In genomic region chr20:658202-658601, GRCh38 we compare ENCODE assay signal across 35 cellular contexts. TPM values are rescaled to one million over a fixed set of nuclear protein-coding genes. Genes with fewer than 3 reads are reported as not detected.
"Had no signal": no experiment of that assay in that cellular context is flagged by ENCODE, and none has a peak within 500 bp of the region (broad histone marks: within the 10 kb centered on the region; RNA-seq: fewer than 3 reads in every experiment).

No MANE protein-coding gene starts in this region.

- H3K9me3 Mint-ChIP-seq: activated naive CD8-positive, alpha-beta T cell treated with anti-CD3 and anti-CD28 coated beads, Interleukin-2, amount 10 ng/mL, durations not matched to agents 7 days and 5 days; immature natural killer cell; mesothelial cell of epicardium; nephron progenitor cell; stimulated activated effector memory CD8-positive, alpha-beta T cell treated with anti-CD3 and anti-CD28 coated beads, Interleukin-12 subunit alpha, Interleukin-12 subunit beta, amount 100 ng/mL, for 72 hours; stimulated activated naive CD8-positive, alpha-beta T cell treated with anti-CD3 and anti-CD28 coated beads, Interleukin-15, amount 100 ng/mL, for 72 hours; type B pancreatic cell had no signal

- H3K4me1 ChIP-seq: colonic mucosa, prostate gland, uterus had no signal

- H3K36me3 Mint-ChIP-seq: activated naive CD8-positive, alpha-beta T cell treated with anti-CD3 and anti-CD28 coated beads, Interleukin-2, amount 10 ng/mL, durations not matched to agents 7 days and 5 days; immature natural killer cell; mesothelial cell of epicardium; type B pancreatic cell had no signal

- H3K9me3 ChIP-seq: ascending aorta, colonic mucosa, gastroesophageal sphincter, heart left ventricle, pancreas, prostate gland, sigmoid colon, uterus had no signal

- ATAC-seq: gastroesophageal sphincter; left colon; stimulated activated effector memory CD8-positive, alpha-beta T cell treated with anti-CD3 and anti-CD28 coated beads, Interleukin-12 subunit alpha, Interleukin-12 subunit beta, amount 100 ng/mL, for 72 hours; stimulated activated naive CD8-positive, alpha-beta T cell treated with anti-CD3 and anti-CD28 coated beads, Interleukin-15, amount 100 ng/mL, for 72 hours had no signal

- H3K27ac Mint-ChIP-seq: activated naive CD8-positive, alpha-beta T cell treated with anti-CD3 and anti-CD28 coated beads, Interleukin-2, amount 10 ng/mL, durations not matched to agents 7 days and 5 days; brain; immature natural killer cell; mesothelial cell of epicardium; naive B cell; nephron progenitor cell; stimulated activated effector memory CD8-positive, alpha-beta T cell treated with anti-CD3 and anti-CD28 coated beads, Interleukin-12 subunit alpha, Interleukin-12 subunit beta, amount 100 ng/mL, for 72 hours; stimulated activated naive CD8-positive, alpha-beta T cell treated with anti-CD3 and anti-CD28 coated beads, Interleukin-15, amount 100 ng/mL, for 72 hours; type B pancreatic cell had no signal

- H3K36me3 ChIP-seq: ascending aorta, cardiac muscle cell, colonic mucosa, gastroesophageal sphincter, heart left ventricle, pancreas, prostate gland, sigmoid colon, uterus had no signal

- DNase-seq: activated CD4-positive, alpha-beta T cell treated with anti-CD3 and anti-CD28 coated beads for 1 hour; activated CD4-positive, alpha-beta T cell treated with anti-CD3 and anti-CD28 coated beads, Interleukin-2, amount 50 U/mL, for 4 hours; activated effector memory CD4-positive, alpha-beta T cell treated with Interleukin-2 at 50 U/mL for 16 hours; activated naive CD4-positive, alpha-beta T cell treated with Interleukin-2 at 50 U/mL for 16 hours; activated naive CD8-positive, alpha-beta T cell treated with anti-CD3 and anti-CD28 coated beads, Interleukin-2, amount 10 ng/mL, durations not matched to agents 7 days and 5 days; cerebellar nuclear complex; colonic mucosa; dorsolateral prefrontal cortex; effector memory CD4-positive, alpha-beta T cell; heart left ventricle; immature natural killer cell; kidney; left colon; mammary epithelial cell; naive B cell; nephron progenitor cell; pancreas; sigmoid colon; small intestine; stimulated activated CD4-positive, alpha-beta T cell treated with anti-CD3 and anti-CD28 coated beads, Interleukin-4, amount 100 ng/mL, for 24 hours; stimulated activated naive CD8-positive, alpha-beta T cell treated with anti-CD3 and anti-CD28 coated beads, Interleukin-15, amount 100 ng/mL, for 72 hours; substantia nigra; T-helper 2 cell; uterus had no signal

- H3K4me3 Mint-ChIP-seq: activated naive CD8-positive, alpha-beta T cell treated with anti-CD3 and anti-CD28 coated beads, Interleukin-2, amount 10 ng/mL, durations not matched to agents 7 days and 5 days; brain; immature natural killer cell; mesothelial cell of epicardium; naive B cell; nephron progenitor cell; stimulated activated effector memory CD8-positive, alpha-beta T cell treated with anti-CD3 and anti-CD28 coated beads, Interleukin-12 subunit alpha, Interleukin-12 subunit beta, amount 100 ng/mL, for 72 hours; stimulated activated naive CD8-positive, alpha-beta T cell treated with anti-CD3 and anti-CD28 coated beads, Interleukin-15, amount 100 ng/mL, for 72 hours; type B pancreatic cell had no signal

- H3K4me3 ChIP-seq: ascending aorta, cardiac muscle cell, colonic mucosa, dorsolateral prefrontal cortex, gastroesophageal sphincter, heart left ventricle, pancreas, prostate gland, sigmoid colon, uterus had no signal

- H3K27ac ChIP-seq: ascending aorta, cardiac muscle cell, colonic mucosa, dorsolateral prefrontal cortex, gastroesophageal sphincter, heart left ventricle, pancreas, prostate gland, sigmoid colon, uterus had no signal

RNA-seq across cellular contexts. Expression of gene SCRT2, which starts 17.4 kb away (rescaled TPM):
- total RNA-seq: activated naive CD8-positive, alpha-beta T cell treated with anti-CD3 and anti-CD28 coated beads, Interleukin-2, amount 10 ng/mL, durations not matched to agents 7 days and 5 days; ascending aorta; cardiac muscle cell; colonic mucosa; fibroblast of lung; fibroblast of villous mesenchyme; gastroesophageal sphincter; heart left ventricle; kidney; left colon; liver; mammary epithelial cell; mesothelial cell of epicardium; sigmoid colon; uterus had no signal

RNA-seq across cellular contexts. Expression of gene TCF15, which starts 48.1 kb away (rescaled TPM):
- total RNA-seq: activated naive CD8-positive, alpha-beta T cell treated with anti-CD3 and anti-CD28 coated beads, Interleukin-2, amount 10 ng/mL, durations not matched to agents 7 days and 5 days; fibroblast of lung; fibroblast of villous mesenchyme; liver; mammary epithelial cell had no signal
